Comparison of ENCODE assay signal across 15 cellular contexts in the genomic region with DNA sequence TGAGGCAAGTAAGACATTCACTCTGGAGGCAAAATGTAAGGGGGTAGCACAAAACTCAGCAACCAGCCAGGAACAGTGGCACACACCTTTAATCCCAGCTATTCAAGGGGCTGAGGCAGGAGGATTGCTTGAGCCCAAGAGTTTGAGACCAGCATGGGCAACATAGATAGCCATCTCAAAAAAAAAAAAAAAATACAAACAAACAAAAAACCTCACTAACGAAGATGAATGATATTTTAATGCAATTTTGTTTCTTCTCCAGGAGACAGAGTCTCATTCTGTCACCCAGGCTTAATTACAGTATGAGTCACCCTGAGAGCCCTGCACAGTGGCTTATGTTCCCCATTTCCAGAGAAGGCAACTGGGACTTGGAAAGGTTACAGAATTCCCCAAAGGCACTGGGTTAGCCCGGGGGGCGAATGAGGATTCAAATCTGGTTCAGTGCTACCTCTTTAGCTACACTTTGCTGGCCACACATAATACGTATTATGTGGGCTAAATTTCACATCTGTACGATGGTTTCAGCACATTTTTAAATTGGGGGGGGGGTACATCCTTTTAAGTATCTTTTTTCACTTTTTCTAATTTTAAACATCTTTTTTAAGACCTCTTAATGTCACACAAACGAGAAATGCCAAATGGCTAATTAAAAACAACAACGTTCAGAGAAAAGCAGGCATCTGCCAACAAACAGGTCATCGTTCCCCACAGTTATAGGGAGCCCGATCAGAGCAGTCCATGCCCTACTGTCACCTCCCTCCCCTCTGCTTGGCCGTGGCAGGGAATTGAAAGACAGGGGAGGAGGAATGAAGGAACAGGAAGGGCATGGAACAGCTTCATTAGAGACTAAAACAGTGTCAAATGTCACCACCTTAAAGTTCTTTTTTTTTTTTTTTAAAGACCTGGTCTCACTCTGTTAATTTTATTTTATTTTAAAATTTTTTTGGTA. TPM values are rescaled to one million over a fixed set of nuclear protein-coding genes. Genes with fewer than 3 reads are reported as not detected.
DNase-seq lines count a peak whose midpoint lies in the region; ATAC-seq and TF ChIP-seq lines count a peak whose summit lies in the region.
"Had no signal": no experiment of that assay in that cellular context is flagged by ENCODE, and none has a peak within 500 bp of the region (broad histone marks: within the 10 kb centered on the region; RNA-seq: fewer than 3 reads in every experiment).

No MANE protein-coding gene starts in this region.

- intact Hi-C loops in PC-3 (cut with micrococcal nuclease): no loop called here
- intact Hi-C loops in lower leg skin (cut with DNase I; ENCODE audit: low total_unique reads): no loop called here
- intact Hi-C loops in activated T-helper 1 cell treated with anti-CD3 and anti-CD28 coated beads, Interleukin-12 subunit alpha, Interleukin-12 subunit beta, Interleukin-2, Interleukin-4 antibody, amounts not matched to agents 30 ng/mL and 10 ng/mL and 1 ng/mL, durations not matched to agents 14 hours and 24 hours and 36 hours (cut with micrococcal nuclease): no loop called here

- no peak for TF ChIP-seq CTCF in PC-3 (conservative IDR thresholded peaks at IDR 0.05; ENCODE audit: low read depth, low read length)
- no peak for TF ChIP-seq CTCF in fibroblast of mammary gland (conservative IDR thresholded peaks at IDR 0.05; ENCODE audit: control insufficient read depth, insufficient read depth, low read depth, low read length)
- TF ChIP-seq CTCF in lower leg skin (IDR thresholded peaks at IDR 0.05): no peak

- H3K4me3 ChIP-seq in PC-3 (ENCODE audit: low read length) (no peak overlapping the region), fibroblast of mammary gland (ENCODE audit: control insufficient read depth, low read depth, low read length) (no peak overlapping the region), lower leg skin (ENCODE audit: low read depth, poor library complexity, severe bottlenecking) (no peak overlapping the region)

- no peak overlapping the region for H3K27ac Mint-ChIP-seq in activated T-helper 1 cell treated with anti-CD3 and anti-CD28 coated beads, Interleukin-12 subunit alpha, Interleukin-12 subunit beta, Interleukin-2, Interleukin-4 antibody, amounts not matched to agents 30 ng/mL and 10 ng/mL and 1 ng/mL, durations not matched to agents 14 hours and 24 hours and 36 hours
- H3K27ac Mint-ChIP-seq: activated CD8-positive, alpha-beta T cell treated with anti-CD3 and anti-CD28 coated beads, Interleukin-2, amount 10 ng/mL, durations not matched to agents 7 days and 5 days had no signal

- no peaks in the 10 kb centered on the region for H4K20me1 ChIP-seq in PC-3 (ENCODE audit: low read length)

- ATAC-seq in PC-3: peak; percentile 24; the same call in 1 of the 2 replicates
- no peak for ATAC-seq in GM18867 (IDR thresholded peaks at IDR 0.05; ENCODE audit: unreplicated experiment)
- ATAC-seq in GM18502 (IDR thresholded peaks at IDR 0.05; ENCODE audit: poor library complexity, unreplicated experiment): no peak
- ATAC-seq: activated CD8-positive, alpha-beta T cell treated with anti-CD3 and anti-CD28 coated beads, Interleukin-2, amount 10 ng/mL, durations not matched to agents 7 days and 5 days had no signal

- no peak overlapping the region for H3K9ac ChIP-seq in PC-3 (ENCODE audit: low read length)

- DNase-seq in AG08395 (ENCODE audit: low spot score) (peak; percentile 43), HEK293T (ENCODE audit: extremely low spot score) (no peak), PC-3 (no peak), fibroblast of mammary gland (ENCODE audit: low read depth) (peak; percentile 30), lower leg skin (ENCODE audit: low spot score in 2 of 2) (no peak)
- no peak for DNase-seq in activated T-helper 1 cell treated with anti-CD3 and anti-CD28 coated beads, Interleukin-12 subunit alpha, Interleukin-12 subunit beta, Interleukin-2, Interleukin-4 antibody, amounts not matched to agents 30 ng/mL and 10 ng/mL and 1 ng/mL, durations not matched to agents 14 hours and 24 hours and 36 hours (ENCODE audit: low spot score)
- DNase-seq: activated CD8-positive, alpha-beta T cell treated with anti-CD3 and anti-CD28 coated beads, Interleukin-2, amount 10 ng/mL, durations not matched to agents 7 days and 5 days; central memory CD4-positive, alpha-beta T cell; MM.1S had no signal

- H3K9me2 ChIP-seq in PC-3 (replicated peaks; ENCODE audit: low read length): no peaks in the 10 kb centered on the region

- no peaks in the 10 kb centered on the region for H3K9me3 ChIP-seq in PC-3 (ENCODE audit: low read length)

- peaks cover 3% of the 10 kb centered on the region; the same call in 1 of the 2 replicates for H3K4me1 ChIP-seq in PC-3 (ENCODE audit: insufficient read depth, low read length)

- no peak overlapping the region for H2AFZ ChIP-seq in PC-3 (ENCODE audit: low read length)

- no peaks in the 10 kb centered on the region for H3K79me2 ChIP-seq in PC-3 (ENCODE audit: low read length)

- H3K27me3 ChIP-seq in PC-3 (ENCODE audit: low read length): no peaks in the 10 kb centered on the region

- BruUV-seq in PC-3 (replicated peaks; lab: Mats Ljungman, UMichigan): no TSS peak

- no peaks in the 10 kb centered on the region for H3K36me3 Mint-ChIP-seq in activated T-helper 1 cell treated with anti-CD3 and anti-CD28 coated beads, Interleukin-12 subunit alpha, Interleukin-12 subunit beta, Interleukin-2, Interleukin-4 antibody, amounts not matched to agents 30 ng/mL and 10 ng/mL and 1 ng/mL, durations not matched to agents 14 hours and 24 hours and 36 hours (ENCODE audit: low read depth)

- POLR2A ChIA-PET in HEK293T (lab: Yijun Ruan, JAX) (no interaction called here), PC-3 (lab: Charles Lee; ENCODE audit: unreplicated experiment) (no interaction called here)

- H3K4me3 Mint-ChIP-seq in activated T-helper 1 cell treated with anti-CD3 and anti-CD28 coated beads, Interleukin-12 subunit alpha, Interleukin-12 subunit beta, Interleukin-2, Interleukin-4 antibody, amounts not matched to agents 30 ng/mL and 10 ng/mL and 1 ng/mL, durations not matched to agents 14 hours and 24 hours and 36 hours: no peak overlapping the region
- H3K4me3 Mint-ChIP-seq: activated CD8-positive, alpha-beta T cell treated with anti-CD3 and anti-CD28 coated beads, Interleukin-2, amount 10 ng/mL, durations not matched to agents 7 days and 5 days had no signal

- H3K27ac ChIP-seq in PC-3 (ENCODE audit: low read length): no peak overlapping the region

- peaks cover 4% of the 10 kb centered on the region for H3K27me3 Mint-ChIP-seq in activated T-helper 1 cell treated with anti-CD3 and anti-CD28 coated beads, Interleukin-12 subunit alpha, Interleukin-12 subunit beta, Interleukin-2, Interleukin-4 antibody, amounts not matched to agents 30 ng/mL and 10 ng/mL and 1 ng/mL, durations not matched to agents 14 hours and 24 hours and 36 hours (ENCODE audit: insufficient read depth)

- H3K4me2 ChIP-seq in PC-3 (ENCODE audit: low read length): no peak overlapping the region

- no peaks in the 10 kb centered on the region for H3K4me1 Mint-ChIP-seq in activated T-helper 1 cell treated with anti-CD3 and anti-CD28 coated beads, Interleukin-12 subunit alpha, Interleukin-12 subunit beta, Interleukin-2, Interleukin-4 antibody, amounts not matched to agents 30 ng/mL and 10 ng/mL and 1 ng/mL, durations not matched to agents 14 hours and 24 hours and 36 hours (ENCODE audit: low read depth)

- no peaks in the 10 kb centered on the region for H3K36me3 ChIP-seq in PC-3 (ENCODE audit: low read depth, low read length)

- CTCF ChIA-PET in HEK293T (lab: Yijun Ruan, JAX) (interaction anchor here (1.5 kb wide), 1 partner anchor 137 kb away, joined by 3 read pairs; no protein-coding TSS in a partner anchor), PC-3 (lab: Charles Lee) (no interaction called here)

- H3K9me3 Mint-ChIP-seq in activated T-helper 1 cell treated with anti-CD3 and anti-CD28 coated beads, Interleukin-12 subunit alpha, Interleukin-12 subunit beta, Interleukin-2, Interleukin-4 antibody, amounts not matched to agents 30 ng/mL and 10 ng/mL and 1 ng/mL, durations not matched to agents 14 hours and 24 hours and 36 hours: no peaks in the 10 kb centered on the region

- 39 to 51% methylated on average over 10 of the region's 10 CpGs for WGBS in lower leg skin, 2 donors

- no peak for TF ChIP-seq POLR2A in lower leg skin (IDR thresholded peaks at IDR 0.05)

- no peaks in the 10 kb centered on the region for H3F3A ChIP-seq in PC-3 (ENCODE audit: low read length, unreplicated experiment)

TF ChIP-seq in HEK293T, 16 proteins besides CTCF, POLR2A, EP300 and RAD21 (continues in another document):
- no peak for TF ChIP-seq LEF1 (IDR thresholded peaks at IDR 0.05; ENCODE audit: borderline replicate concordance)
- TF ChIP-seq ZNF384 (IDR thresholded peaks at IDR 0.05): peak; percentile 45; the same call in 1 of the 2 replicates

RNA-seq across cellular contexts. Expression of gene CELA2A, which starts 3.5 kb away (rescaled TPM):
- total RNA-seq in PC-3 (2014; rRNA removed) (not detected in 2 replicates), lower leg skin (not detected)
- total RNA-seq in activated T-helper 1 cell treated with anti-CD3 and anti-CD28 coated beads, Interleukin-12 subunit alpha, Interleukin-12 subunit beta, Interleukin-2, Interleukin-4 antibody, amounts not matched to agents 30 ng/mL and 10 ng/mL and 1 ng/mL, durations not matched to agents 14 hours and 24 hours and 36 hours: not detected in 2 replicates
- total RNA-seq: activated CD8-positive, alpha-beta T cell treated with anti-CD3 and anti-CD28 coated beads, Interleukin-2, amount 10 ng/mL, durations not matched to agents 7 days and 5 days; fibroblast of lung; mononuclear cell; pulmonary artery endothelial cell; T-helper 2 cell treated with Interferon-gamma antibody and Interleukin-4, amounts not matched to agents 100 ng/mL and 5 ng/mL, for 36 hours had no signal

RNA-seq across cellular contexts. Expression of gene CELA2B, which starts 15.9 kb away (rescaled TPM):
- not detected in 2 replicates for total RNA-seq in PC-3 (2014; rRNA removed)
- under 1 TPM in 1 of 4 donors, not detected in 3; 0.49 TPM for total RNA-seq in lower leg skin
- not detected in 2 replicates for total RNA-seq in activated T-helper 1 cell treated with anti-CD3 and anti-CD28 coated beads, Interleukin-12 subunit alpha, Interleukin-12 subunit beta, Interleukin-2, Interleukin-4 antibody, amounts not matched to agents 30 ng/mL and 10 ng/mL and 1 ng/mL, durations not matched to agents 14 hours and 24 hours and 36 hours
- total RNA-seq: activated CD8-positive, alpha-beta T cell treated with anti-CD3 and anti-CD28 coated beads, Interleukin-2, amount 10 ng/mL, durations not matched to agents 7 days and 5 days; fibroblast of lung; mononuclear cell; pulmonary artery endothelial cell; T-helper 2 cell treated with Interferon-gamma antibody and Interleukin-4, amounts not matched to agents 100 ng/mL and 5 ng/mL, for 36 hours had no signal

RNA-seq across cellular contexts. Expression of gene CTRC, which starts 21.8 kb away (rescaled TPM):
- 0.18 TPM in 1 of 2 replicates, not detected in the other for total RNA-seq in PC-3 (2014; rRNA removed)
- not detected for total RNA-seq in lower leg skin
- 0.29 and 0.57 TPM in 2 replicates for total RNA-seq in activated T-helper 1 cell treated with anti-CD3 and anti-CD28 coated beads, Interleukin-12 subunit alpha, Interleukin-12 subunit beta, Interleukin-2, Interleukin-4 antibody, amounts not matched to agents 30 ng/mL and 10 ng/mL and 1 ng/mL, durations not matched to agents 14 hours and 24 hours and 36 hours
- total RNA-seq: activated CD8-positive, alpha-beta T cell treated with anti-CD3 and anti-CD28 coated beads, Interleukin-2, amount 10 ng/mL, durations not matched to agents 7 days and 5 days; fibroblast of lung; pulmonary artery endothelial cell had no signal

RNA-seq across cellular contexts. Expression of gene EFHD2, which starts 50.4 kb away (rescaled TPM):
- total RNA-seq in PC-3 (2014; rRNA removed): 192 and 271 TPM in 2 replicates
- 10 to 100 TPM; 38.9 to 55.7 (median 43.5) TPM for total RNA-seq in lower leg skin
- 100 and 101 TPM in 2 replicates for total RNA-seq in activated T-helper 1 cell treated with anti-CD3 and anti-CD28 coated beads, Interleukin-12 subunit alpha, Interleukin-12 subunit beta, Interleukin-2, Interleukin-4 antibody, amounts not matched to agents 30 ng/mL and 10 ng/mL and 1 ng/mL, durations not matched to agents 14 hours and 24 hours and 36 hours

Comparison
In these comparisons a context has a peak if more than half of its experiments do, and no peak if none do; other contexts are left out.
1. DNase-seq: peak in AG08395 (single experiment) and fibroblast of mammary gland (single experiment); none in HEK293T (single experiment), PC-3 (single experiment), lower leg skin (0 of 2) and activated T-helper 1 cell treated with anti-CD3 and anti-CD28 coated beads, Interleukin-12 subunit alpha, Interleukin-12 subunit beta, Interleukin-2, Interleukin-4 antibody, amounts not matched to agents 30 ng/mL and 10 ng/mL and 1 ng/mL, durations not matched to agents 14 hours and 24 hours and 36 hours (single experiment).